Comparison of ENCODE assay signal across 11 cellular contexts in genomic region chr11:18280438-18281046, GRCh38. TPM values are rescaled to one million over a fixed set of nuclear protein-coding genes. Genes with fewer than 3 reads are reported as not detected.
DNase-seq lines count a peak whose midpoint lies in the region; ATAC-seq, FAIRE-seq and TF ChIP-seq lines count a peak whose summit lies in the region.
"Had no signal": no experiment of that assay in that cellular context is flagged by ENCODE, and none has a peak within 500 bp of the region (broad histone marks: within the 10 kb centered on the region; RNA-seq: fewer than 3 reads in every experiment).

No MANE protein-coding gene starts in this region.

- FAIRE-seq in GM12891 (lab: Jason Lieb, UNC) (peak; percentile 69), pancreas (lab: Jason Lieb, UNC) (no peak)

- H3K27me3 ChIP-seq in pancreas: no peaks in the 10 kb centered on the region

- intact Hi-C loops in pancreas (cut with DNase I): no loop called here

- no peak for TF ChIP-seq POLR2A in GM12891 (IDR thresholded peaks at IDR 0.05; ENCODE audit: low read depth, low read length)

- H3K27me3 Mint-ChIP-seq in T-helper 17 cell: no peaks in the 10 kb centered on the region

- H3K4me3 ChIP-seq in pancreas: no peak overlapping the region

- no peak for DNase-seq in GM12891 (ENCODE audit: insufficient read length, low spot score)
- DNase-seq in T-helper 17 cell: no peak
- no peak for DNase-seq in DMS 273 treated with DMSO at 0.1 percent for 48 hours (lab: John Stamatoyannopoulos, UW)
- no peak for DNase-seq in activated effector memory CD4-positive, alpha-beta T cell treated with anti-CD3 and anti-CD28 coated beads, Interleukin-2, amount 50 U/mL, for 16 hours
- no peak for DNase-seq in stimulated activated CD4-positive, alpha-beta T cell treated with anti-CD3 and anti-CD28 coated beads, Interleukin-4, amount 100 ng/mL, for 1 hour
- DNase-seq in pancreas: no peak
- DNase-seq: midbrain; RPMI8226; stimulated activated CD4-positive, alpha-beta T cell treated with anti-CD3 and anti-CD28 coated beads, Interleukin-4, amount 100 ng/mL, for 24 hours had no signal

- H3K36me3 ChIP-seq in pancreas: peaks cover 0 to 37% (median 4%) of the 10 kb centered on the region in 3 donors

- no peak for TF ChIP-seq CTCF in pancreas (IDR thresholded peaks at IDR 0.05)

- ATAC-seq in GM19395 (IDR thresholded peaks at IDR 0.05; ENCODE audit: unreplicated experiment) (peak; percentile 92), HG03039 (IDR thresholded peaks at IDR 0.05; ENCODE audit: unreplicated experiment) (peak; percentile 78), T-helper 17 cell (peak; percentile 55), pancreas (no peak)

- H3K9me3 ChIP-seq in T-helper 17 cell (ENCODE audit: control insufficient read depth, low read length, poor library complexity, severe bottlenecking) (no peaks in the 10 kb centered on the region), pancreas (no peaks in the 10 kb centered on the region)

- no peak overlapping the region for H3K27ac ChIP-seq in pancreas

- H3K27ac Mint-ChIP-seq in T-helper 17 cell: peak overlapping the region; percentile 75

- H3K4me3 Mint-ChIP-seq in T-helper 17 cell: no peak overlapping the region

- H3K4me1 ChIP-seq in pancreas: no peaks in the 10 kb centered on the region

- H3K36me3 Mint-ChIP-seq in T-helper 17 cell (ENCODE audit: low read depth): peaks cover 11% of the 10 kb centered on the region

- H3K4me1 Mint-ChIP-seq in T-helper 17 cell: peaks cover 10% of the 10 kb centered on the region

- 80 to 82% methylated on average over 4 of the region's 4 CpGs for WGBS in pancreas, 2 donors

TF ChIP-seq in GM12891, 5 proteins besides CTCF, POLR2A, EP300 and RAD21:
- no peak for TF ChIP-seq TAF1 (IDR thresholded peaks at IDR 0.05; ENCODE audit: low read depth, low read length)
- TF ChIP-seq POU2F2 (IDR thresholded peaks at IDR 0.05; ENCODE audit: low read depth, low read length): no peak
- TF ChIP-seq PAX5 (IDR thresholded peaks at IDR 0.05; ENCODE audit: insufficient read depth, low read length, severe bottlenecking): no peak

RNA-seq across cellular contexts. Expression of gene SAA1, which starts 14.5 kb away (rescaled TPM):
- polyA plus RNA-seq in GM12891 (2012; ENCODE audit: low read depth, missing spikeins): not detected
- total RNA-seq in T-helper 17 cell (not detected), pancreas (10 to 100 TPM in 3 of 6 donors, 1 to 10 TPM in 2, under 1 TPM in 1; 0.67 to 77.9 (median 10.1) TPM)
- polyA plus RNA-seq in pancreas: 10 to 100 TPM in 1 of 2 donors, 1 to 10 TPM in 1; 5.9 to 47.8 TPM

RNA-seq across cellular contexts. Expression of gene SAA2, which starts 32.1 kb away (rescaled TPM):
- not detected for polyA plus RNA-seq in GM12891 (2012; ENCODE audit: low read depth, missing spikeins)
- not detected for total RNA-seq in T-helper 17 cell
- total RNA-seq in pancreas: 10 to 100 TPM in 3 of 6 donors, under 1 TPM in 1, not detected in 2; 0.59 to 22.0 (median 16.8) TPM
- polyA plus RNA-seq in pancreas: 1 to 10 TPM in 1 of 2 donors, under 1 TPM in 1; 0.49 to 3.3 TPM

RNA-seq across cellular contexts. Expression of gene HPS5, which starts 41.4 kb away (rescaled TPM):
- 12.1 TPM for polyA plus RNA-seq in GM12891 (2012; ENCODE audit: low read depth, missing spikeins)
- total RNA-seq in T-helper 17 cell (10 to 100 TPM; 12.8 to 15.7 TPM), pancreas (1 to 10 TPM; 4.6 to 9.7 (median 7.3) TPM)
- 1 to 10 TPM; 3.4 to 5.0 TPM for polyA plus RNA-seq in pancreas

RNA-seq across cellular contexts. Expression of gene GTF2H1, which starts 41.8 kb away (rescaled TPM):
- 22.0 TPM for polyA plus RNA-seq in GM12891 (2012; ENCODE audit: low read depth, missing spikeins)
- total RNA-seq in T-helper 17 cell (10 to 100 TPM; 22.0 to 24.4 TPM), pancreas (10 to 100 TPM; 13.9 to 23.1 (median 18.2) TPM)
- polyA plus RNA-seq in pancreas: 10 to 100 TPM; 11.9 to 20.5 TPM

RNA-seq across cellular contexts. Expression of gene SAA4, which starts 43.9 kb away (rescaled TPM):
- polyA plus RNA-seq in GM12891 (2012; ENCODE audit: low read depth, missing spikeins): not detected
- total RNA-seq in T-helper 17 cell: not detected
- total RNA-seq in pancreas: under 1 TPM in 1 of 6 donors, not detected in 5; 0.44 TPM
- not detected for polyA plus RNA-seq in pancreas

Comparison
In these comparisons a context has a peak if more than half of its experiments do, and no peak if none do; other contexts are left out.
1. ATAC-seq: peak in GM19395 (single experiment), HG03039 (single experiment) and T-helper 17 cell (single experiment); none in pancreas (0 of 4).